Comparison of ENCODE assay signal across 14 cellular contexts in the genomic region with DNA sequence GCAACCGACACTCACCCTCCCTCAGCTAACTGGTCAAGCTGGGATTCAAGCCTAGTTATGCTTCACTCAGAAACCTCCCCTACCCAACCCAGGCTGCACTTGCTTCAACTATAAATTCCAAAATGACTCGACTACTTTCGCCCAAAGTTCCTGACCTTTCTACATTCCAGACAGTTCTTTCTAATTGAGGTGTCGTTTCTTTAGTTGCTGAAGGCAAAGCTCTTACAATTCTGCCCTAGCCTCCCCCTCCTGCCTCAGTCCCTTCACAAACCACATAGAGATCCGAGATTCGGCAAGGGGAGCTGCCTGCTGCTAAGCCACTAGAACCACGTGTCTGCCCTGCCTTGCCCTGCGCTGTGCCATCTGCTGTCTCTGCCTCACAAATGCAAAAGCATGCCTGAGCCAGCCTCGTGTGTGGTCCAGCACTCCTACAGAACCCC.
A peak's percentile ranks its signal among the peaks of the same experiment; 100 is the strongest.
DNase-seq lines count a peak whose midpoint lies in the region; TF ChIP-seq lines count a peak whose summit lies in the region.
"Had no signal": no experiment of that assay in that cellular context is flagged by ENCODE, and none has a peak within 500 bp of the region (broad histone marks: within the 10 kb centered on the region; RNA-seq: fewer than 3 reads in every experiment).

No MANE protein-coding gene starts in this region.

- no peaks in the 10 kb centered on the region for H3K36me3 ChIP-seq in mesendoderm (ENCODE audit: control insufficient read depth, insufficient read depth, low read length)
- no peaks in the 10 kb centered on the region for H3K36me3 ChIP-seq in stomach
- H3K36me3 ChIP-seq: esophagus squamous epithelium had no signal

- H4K5ac ChIP-seq in mesendoderm (ENCODE audit: low read length), result no peak overlapping the region

- DNase-seq in AG20443 (ENCODE audit: low spot score), result peak; percentile 53
- DNase-seq in LHCN-M2 (ENCODE audit: low read depth), result peak; percentile 58
- peak; percentile 28 for DNase-seq in astrocyte of the hippocampus (ENCODE audit: low read depth, low spot score)
- peak; percentile 70 for DNase-seq in mesendoderm
- no peak for DNase-seq in stomach
- DNase-seq in HPDE6-E6E7 (ENCODE audit: extremely low spot score), result no peak
- DNase-seq in UCSD-AML1 (lab: John Stamatoyannopoulos, UW; ENCODE audit: unreplicated experiment), result no peak
- DNase-seq in GM13977 (ENCODE audit: low spot score), result no peak
- DNase-seq: activated naive CD4-positive, alpha-beta T cell; central memory CD4-positive, alpha-beta T cell; esophagus squamous epithelium; NCI-H187; stimulated activated CD4-positive, alpha-beta T cell treated with anti-CD3 and anti-CD28 coated beads, Interleukin-15, amount 100 ng/mL, for 24 hours; stimulated activated CD8-positive, alpha-beta memory T cell treated with anti-CD3 and anti-CD28 coated beads, Interleukin-4, amount 100 ng/mL, for 48 hours had no signal

- H2BK120ac ChIP-seq in mesendoderm (ENCODE audit: low read depth, low read length), result no peak overlapping the region

- H3K9ac ChIP-seq in mesendoderm (ENCODE audit: low read length), result no peak overlapping the region

- no peak overlapping the region for H3K27ac ChIP-seq in mesendoderm (ENCODE audit: low read depth, low read length)
- H3K27ac ChIP-seq in stomach, result no peak overlapping the region
- H3K27ac ChIP-seq: esophagus squamous epithelium had no signal

- H3K18ac ChIP-seq in mesendoderm (ENCODE audit: low read length), result no peak overlapping the region

- TF ChIP-seq POLR2A in stomach (IDR thresholded peaks at IDR 0.05), result no peak

- no peak for TF ChIP-seq CTCF in stomach (IDR thresholded peaks at IDR 0.05)
- no peak for TF ChIP-seq CTCF in GM13977 (IDR thresholded peaks at IDR 0.05; ENCODE audit: extremely low read depth, insufficient read depth, missing control alignments)

- intact Hi-C loops in stomach (cut with DNase I; ENCODE audit: low total_unique reads), result no loop called here

- no peaks in the 10 kb centered on the region for H3K9me3 ChIP-seq in stomach
- H3K9me3 ChIP-seq: esophagus squamous epithelium had no signal

- no peaks in the 10 kb centered on the region for H3K79me2 ChIP-seq in mesendoderm (ENCODE audit: control insufficient read depth, insufficient read depth, low read length)

- WGBS in mesendoderm (ENCODE audit: extremely low coverage, insufficient coverage, low lambda C conversion rate), result no CpG with 5 or more reads among the region's 9 CpGs
- WGBS in stomach, 5 donors, result 18 to 27% (median 20%) methylated on average over 9 of the region's 9 CpGs

- no peaks in the 10 kb centered on the region for H3K27me3 ChIP-seq in mesendoderm (ENCODE audit: insufficient read depth, low read length, poor library complexity)
- peaks cover 0 to 81% (median 22%) of the 10 kb centered on the region in 3 donors for H3K27me3 ChIP-seq in stomach

- no peak overlapping the region for H3K4me3 ChIP-seq in mesendoderm (ENCODE audit: low read length)
- no peak overlapping the region for H3K4me3 ChIP-seq in stomach
- H3K4me3 ChIP-seq: esophagus squamous epithelium had no signal

- H2AK5ac ChIP-seq in mesendoderm (ENCODE audit: low read length), result no peak overlapping the region

- H3K4me2 ChIP-seq in mesendoderm (ENCODE audit: low read length), result no peak overlapping the region

- no peak for TF ChIP-seq EP300 in stomach (IDR thresholded peaks at IDR 0.05)

- no peaks in the 10 kb centered on the region for H3K79me1 ChIP-seq in mesendoderm (ENCODE audit: low read length)

- no peak overlapping the region for H3K23ac ChIP-seq in mesendoderm (ENCODE audit: low read length)

- H3K4me1 ChIP-seq in mesendoderm (ENCODE audit: control insufficient read depth, low read depth, low read length), result no peaks in the 10 kb centered on the region
- no peaks in the 10 kb centered on the region for H3K4me1 ChIP-seq in stomach

- no peak overlapping the region for H2BK5ac ChIP-seq in mesendoderm (ENCODE audit: low read length)

- H3K56ac ChIP-seq in mesendoderm (ENCODE audit: low read length), result no peak overlapping the region

- no peak overlapping the region for H3K4ac ChIP-seq in mesendoderm (ENCODE audit: low read depth, low read length)

- H4K8ac ChIP-seq in mesendoderm (ENCODE audit: low read depth, low read length), result no peak overlapping the region

- no peak overlapping the region for H2BK15ac ChIP-seq in mesendoderm (replicated peaks; ENCODE audit: low read depth)

- in situ Hi-C loops in GM13977 (cut with MboI; ENCODE audit: low pct_unique_long_range_greater_than_20kb, low sequenced_read_pairs, unreplicated experiment), result no loop called here

Comparison
In these comparisons a context has a peak if more than half of its experiments do, and no peak if none do; other contexts are left out.
1. DNase-seq: peak in AG20443 (single experiment), LHCN-M2 (single experiment), astrocyte of the hippocampus (single experiment) and mesendoderm (single experiment); none in stomach (single experiment), HPDE6-E6E7 (single experiment), UCSD-AML1 (single experiment) and GM13977 (single experiment).